In the genomic region with DNA sequence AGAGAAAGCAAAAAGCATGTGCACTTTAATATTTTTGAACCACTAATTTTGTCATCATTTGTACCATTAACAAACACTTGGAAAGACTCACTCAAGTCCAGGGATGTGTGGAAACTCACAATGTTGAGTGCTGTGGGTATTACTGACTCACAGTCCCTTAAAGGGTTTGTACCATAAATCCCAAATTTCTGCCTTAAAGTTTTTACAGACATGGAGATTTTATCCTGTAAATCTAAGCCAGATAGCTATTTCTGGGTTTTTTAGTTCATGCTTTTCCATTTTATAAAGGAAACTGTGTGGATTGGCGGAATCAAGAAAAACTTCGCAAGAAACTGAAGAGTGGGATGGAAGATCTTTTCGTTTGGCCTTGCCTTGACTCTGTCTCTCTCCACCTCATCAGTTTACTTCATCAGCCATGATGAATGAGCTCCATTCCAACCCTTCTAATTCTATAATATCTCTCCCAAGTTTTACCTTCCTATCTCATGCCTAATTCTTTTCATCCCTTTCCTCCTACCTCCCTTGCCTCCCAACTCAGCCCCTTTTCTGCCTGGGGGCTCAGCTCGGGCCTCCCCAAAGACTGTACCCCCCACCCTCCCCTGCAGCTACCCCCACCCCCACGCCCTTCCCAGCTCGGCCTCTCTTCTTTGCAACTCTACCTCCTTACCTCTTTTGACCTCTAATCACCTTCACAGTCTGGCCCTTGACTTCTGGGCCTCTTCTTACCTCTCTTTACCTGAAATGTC, we compare ENCODE assay signal across 8 cellular contexts.
A peak's percentile ranks its signal among the peaks of the same experiment; 100 is the strongest.
DNase-seq lines count a peak whose midpoint lies in the region; ATAC-seq and TF ChIP-seq lines count a peak whose summit lies in the region.

No MANE protein-coding gene starts in this region.

- peaks cover 30 to 60% (median 46%) of the 10 kb centered on the region in 4 donors for H3K4me1 Mint-ChIP-seq in CD4-positive, CD25-positive, alpha-beta regulatory T cell
- H3K4me1 Mint-ChIP-seq in central memory CD8-positive, alpha-beta T cell = peaks cover 54% of the 10 kb centered on the region

- H3K4me3 Mint-ChIP-seq in CD4-positive, CD25-positive, alpha-beta regulatory T cell = peak overlapping the region; percentile 93 to 100 (median 98)
- H3K4me3 Mint-ChIP-seq in central memory CD8-positive, alpha-beta T cell = peak overlapping the region; percentile 92

- H3K27ac Mint-ChIP-seq in CD4-positive, CD25-positive, alpha-beta regulatory T cell = peak overlapping the region; percentile 95 to 99 (median 99)
- peak overlapping the region; percentile 100 for H3K27ac Mint-ChIP-seq in central memory CD8-positive, alpha-beta T cell (ENCODE audit: low read depth)

- H3K27me3 ChIP-seq in CD4-positive, CD25-positive, alpha-beta regulatory T cell (ENCODE audit: control insufficient read depth, insufficient read depth, low read length) = no peaks in the 10 kb centered on the region
- peaks cover 15% of the 10 kb centered on the region for H3K27me3 ChIP-seq in mucosa of stomach (ENCODE audit: control insufficient read depth, insufficient read depth, low read length)

- no peak for ATAC-seq in CD4-positive, CD25-positive, alpha-beta regulatory T cell (ENCODE audit: low read depth in 2 of 2)
- no peak for ATAC-seq in central memory CD8-positive, alpha-beta T cell (replicated peaks; ENCODE audit: extremely low read depth, poor library complexity, severe bottlenecking)
- no peak for ATAC-seq in left colon
- ATAC-seq in HG02678 (IDR thresholded peaks at IDR 0.05; ENCODE audit: unreplicated experiment) = no peak
- no peak for ATAC-seq in GM18498 (IDR thresholded peaks at IDR 0.05; ENCODE audit: unreplicated experiment)
- ATAC-seq in activated CD4-positive, CD25-positive, alpha-beta regulatory T cell treated with anti-CD3 and anti-CD28 coated beads, Interleukin-2, amount 50 U/mL, for 24 hours = no peak

- peak overlapping the region; percentile 94 for H3K4me3 ChIP-seq in CD4-positive, CD25-positive, alpha-beta regulatory T cell (ENCODE audit: low read depth, low read length)
- H3K4me3 ChIP-seq in LNCaP clone FGC (ENCODE audit: low read depth, low read length) = peak overlapping the region; percentile 68
- H3K4me3 ChIP-seq in mucosa of stomach (ENCODE audit: low read length) = peak overlapping the region; percentile 31

- H3K36me3 Mint-ChIP-seq in CD4-positive, CD25-positive, alpha-beta regulatory T cell = no peaks in the 10 kb centered on the region
- H3K36me3 Mint-ChIP-seq in central memory CD8-positive, alpha-beta T cell (ENCODE audit: insufficient read depth) = peaks cover 62% of the 10 kb centered on the region

- H3K27me3 Mint-ChIP-seq in CD4-positive, CD25-positive, alpha-beta regulatory T cell = peaks cover 24% of the 10 kb centered on the region
- no peaks in the 10 kb centered on the region for H3K27me3 Mint-ChIP-seq in central memory CD8-positive, alpha-beta T cell

- peaks cover 51% of the 10 kb centered on the region for H3K4me1 ChIP-seq in CD4-positive, CD25-positive, alpha-beta regulatory T cell (ENCODE audit: control insufficient read depth, insufficient read depth, low read length, poor library complexity, severe bottlenecking)
- peaks cover 25% of the 10 kb centered on the region for H3K4me1 ChIP-seq in mucosa of stomach (ENCODE audit: control insufficient read depth, insufficient read depth, low read length)

- peak overlapping the region; percentile 77 for H3K9ac ChIP-seq in mucosa of stomach (ENCODE audit: low read length)

- no peak for DNase-seq in CD4-positive, CD25-positive, alpha-beta regulatory T cell
- no peak for DNase-seq in LNCaP clone FGC (ENCODE audit: low read depth)
- no peak for DNase-seq in central memory CD8-positive, alpha-beta T cell (ENCODE audit: low spot score in 2 of 2)
- no peak for DNase-seq in left colon

- H3K9me3 Mint-ChIP-seq in CD4-positive, CD25-positive, alpha-beta regulatory T cell = peaks cover 0 to 3% (median 2%) of the 10 kb centered on the region in 7 donors
- H3K9me3 Mint-ChIP-seq in central memory CD8-positive, alpha-beta T cell = no peaks in the 10 kb centered on the region

- no peaks in the 10 kb centered on the region for H3K9me3 ChIP-seq in CD4-positive, CD25-positive, alpha-beta regulatory T cell (ENCODE audit: control insufficient read depth in 2 of 2, low read length in 2 of 2)
- H3K9me3 ChIP-seq in mucosa of stomach (ENCODE audit: control insufficient read depth, low read length) = no peaks in the 10 kb centered on the region

- no peak for TF ChIP-seq CTCF in LNCaP clone FGC (IDR thresholded peaks at IDR 0.05; ENCODE audit: control insufficient read depth, extremely low read depth, insufficient read depth)

- intact Hi-C loops in left colon (cut with DNase I, micrococcal nuclease) = loop anchor here in 1 of 2 donors (10.0 kb wide), 2 partner anchors 216 to 316 kb away; partner anchors contain the start of gene MKLN1

- peak overlapping the region; percentile 98 for H3K27ac ChIP-seq in CD4-positive, CD25-positive, alpha-beta regulatory T cell (ENCODE audit: insufficient read depth, low read length, poor library complexity, severe bottlenecking)

- peaks cover 6% of the 10 kb centered on the region for H3K36me3 ChIP-seq in CD4-positive, CD25-positive, alpha-beta regulatory T cell (ENCODE audit: control insufficient read depth, insufficient read depth, low read length)
- no peaks in the 10 kb centered on the region for H3K36me3 ChIP-seq in mucosa of stomach (ENCODE audit: control insufficient read depth, insufficient read depth, low read length)

Comparison
In these comparisons a context has a peak if more than half of its experiments do, and no peak if none do; other contexts are left out.
1. H3K4me3 ChIP-seq: peak in every context shown above with its lines; median percentile 94 in CD4-positive, CD25-positive, alpha-beta regulatory T cell; 68 in LNCaP clone FGC; 31 in mucosa of stomach.